Comparison of ENCODE assay signal across 1 cellular context in the genomic region with DNA sequence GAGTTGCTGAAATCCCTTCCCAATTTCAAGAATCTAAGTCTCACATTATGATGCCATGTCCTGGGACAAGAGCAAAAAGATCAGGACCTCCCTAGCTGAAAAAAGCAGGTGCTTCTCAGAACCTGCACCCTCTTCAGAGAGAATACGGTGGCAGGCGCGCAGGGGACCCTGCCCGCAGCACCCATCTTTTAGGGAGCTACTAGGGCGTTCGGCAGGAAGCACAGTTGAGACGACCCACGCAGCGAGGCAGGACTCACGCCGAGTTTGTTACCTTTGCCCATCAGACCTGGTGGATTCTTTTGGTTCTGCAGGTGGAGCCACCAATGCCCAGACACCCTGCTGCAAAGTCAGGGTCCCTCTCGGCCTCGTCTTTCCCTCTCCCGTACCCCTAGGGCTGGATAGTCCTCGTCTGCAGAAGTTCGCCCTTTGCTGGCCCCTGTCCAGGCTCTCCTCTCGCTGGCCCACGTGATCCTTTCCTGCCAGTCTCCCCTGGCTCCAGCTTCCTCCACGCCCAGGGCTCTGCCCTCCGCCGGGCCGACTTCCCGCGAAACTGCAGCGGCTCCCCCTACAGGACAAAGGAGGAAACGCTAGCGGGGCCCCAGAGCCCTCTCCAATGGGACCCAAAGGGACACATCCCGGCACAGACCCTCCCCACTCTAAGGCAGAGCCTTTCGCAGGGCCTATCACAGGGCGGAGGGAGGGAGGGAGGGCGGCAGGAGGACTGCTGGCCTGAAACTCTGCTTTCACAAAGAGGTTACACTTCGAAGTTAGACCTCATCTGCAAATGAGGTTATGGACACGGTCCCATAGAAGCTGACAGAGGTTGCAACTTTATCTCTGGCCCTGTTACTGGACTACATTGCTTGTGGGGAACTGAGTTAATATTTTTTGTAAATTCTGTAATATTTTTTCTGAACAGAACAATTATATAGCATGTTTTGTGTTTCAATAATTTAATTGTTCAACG.
A peak's percentile ranks its signal among the peaks of the same experiment; 100 is the strongest.
TF ChIP-seq lines count a peak whose summit lies in the region.

No MANE protein-coding gene starts in this region.

TF ChIP-seq in HEK293, 187 proteins besides CTCF, POLR2A, EP300 and RAD21 (continued from another document):
- TF ChIP-seq, protein P1, sequence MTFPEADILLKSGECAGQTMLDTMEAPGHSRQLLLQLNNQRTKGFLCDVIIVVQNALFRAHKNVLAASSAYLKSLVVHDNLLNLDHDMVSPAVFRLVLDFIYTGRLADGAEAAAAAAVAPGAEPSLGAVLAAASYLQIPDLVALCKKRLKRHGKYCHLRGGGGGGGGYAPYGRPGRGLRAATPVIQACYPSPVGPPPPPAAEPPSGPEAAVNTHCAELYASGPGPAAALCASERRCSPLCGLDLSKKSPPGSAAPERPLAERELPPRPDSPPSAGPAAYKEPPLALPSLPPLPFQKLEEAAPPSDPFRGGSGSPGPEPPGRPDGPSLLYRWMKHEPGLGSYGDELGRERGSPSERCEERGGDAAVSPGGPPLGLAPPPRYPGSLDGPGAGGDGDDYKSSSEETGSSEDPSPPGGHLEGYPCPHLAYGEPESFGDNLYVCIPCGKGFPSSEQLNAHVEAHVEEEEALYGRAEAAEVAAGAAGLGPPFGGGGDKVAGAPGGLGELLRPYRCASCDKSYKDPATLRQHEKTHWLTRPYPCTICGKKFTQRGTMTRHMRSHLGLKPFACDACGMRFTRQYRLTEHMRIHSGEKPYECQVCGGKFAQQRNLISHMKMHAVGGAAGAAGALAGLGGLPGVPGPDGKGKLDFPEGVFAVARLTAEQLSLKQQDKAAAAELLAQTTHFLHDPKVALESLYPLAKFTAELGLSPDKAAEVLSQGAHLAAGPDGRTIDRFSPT (tag by site-specific recombination; IDR thresholded peaks at IDR 0.05): peak; percentile 96
- TF ChIP-seq ZNF132 (tag by site-specific recombination; IDR thresholded peaks at IDR 0.05; ENCODE audit: borderline replicate concordance): no peak
- no peak for TF ChIP-seq ZNF112 (tag by site-specific recombination; IDR thresholded peaks at IDR 0.05)
- peak; percentile 30; the same call in 1 of the 2 replicates for TF ChIP-seq ZXDB (tag by site-specific recombination; IDR thresholded peaks at IDR 0.05)
- TF ChIP-seq, protein P2, sequence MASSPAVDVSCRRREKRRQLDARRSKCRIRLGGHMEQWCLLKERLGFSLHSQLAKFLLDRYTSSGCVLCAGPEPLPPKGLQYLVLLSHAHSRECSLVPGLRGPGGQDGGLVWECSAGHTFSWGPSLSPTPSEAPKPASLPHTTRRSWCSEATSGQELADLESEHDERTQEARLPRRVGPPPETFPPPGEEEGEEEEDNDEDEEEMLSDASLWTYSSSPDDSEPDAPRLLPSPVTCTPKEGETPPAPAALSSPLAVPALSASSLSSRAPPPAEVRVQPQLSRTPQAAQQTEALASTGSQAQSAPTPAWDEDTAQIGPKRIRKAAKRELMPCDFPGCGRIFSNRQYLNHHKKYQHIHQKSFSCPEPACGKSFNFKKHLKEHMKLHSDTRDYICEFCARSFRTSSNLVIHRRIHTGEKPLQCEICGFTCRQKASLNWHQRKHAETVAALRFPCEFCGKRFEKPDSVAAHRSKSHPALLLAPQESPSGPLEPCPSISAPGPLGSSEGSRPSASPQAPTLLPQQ (tag by site-specific recombination; IDR thresholded peaks at IDR 0.05): 0 out of 2 replicates have a peak, but pooled peaks have one; percentile 31
- TF ChIP-seq ZNF701 (tag by site-specific recombination; IDR thresholded peaks at IDR 0.05): no peak
- TF ChIP-seq ZNF561 (tag by site-specific recombination; IDR thresholded peaks at IDR 0.05; ENCODE audit: borderline replicate concordance): peak; percentile 53; the same call in 1 of the 2 replicates
- TF ChIP-seq, protein P3, sequence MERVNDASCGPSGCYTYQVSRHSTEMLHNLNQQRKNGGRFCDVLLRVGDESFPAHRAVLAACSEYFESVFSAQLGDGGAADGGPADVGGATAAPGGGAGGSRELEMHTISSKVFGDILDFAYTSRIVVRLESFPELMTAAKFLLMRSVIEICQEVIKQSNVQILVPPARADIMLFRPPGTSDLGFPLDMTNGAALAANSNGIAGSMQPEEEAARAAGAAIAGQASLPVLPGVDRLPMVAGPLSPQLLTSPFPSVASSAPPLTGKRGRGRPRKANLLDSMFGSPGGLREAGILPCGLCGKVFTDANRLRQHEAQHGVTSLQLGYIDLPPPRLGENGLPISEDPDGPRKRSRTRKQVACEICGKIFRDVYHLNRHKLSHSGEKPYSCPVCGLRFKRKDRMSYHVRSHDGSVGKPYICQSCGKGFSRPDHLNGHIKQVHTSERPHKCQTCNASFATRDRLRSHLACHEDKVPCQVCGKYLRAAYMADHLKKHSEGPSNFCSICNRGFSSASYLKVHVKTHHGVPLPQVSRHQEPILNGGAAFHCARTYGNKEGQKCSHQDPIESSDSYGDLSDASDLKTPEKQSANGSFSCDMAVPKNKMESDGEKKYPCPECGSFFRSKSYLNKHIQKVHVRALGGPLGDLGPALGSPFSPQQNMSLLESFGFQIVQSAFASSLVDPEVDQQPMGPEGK (tag by site-specific recombination; IDR thresholded peaks at IDR 0.05): peak; percentile 81
- TF ChIP-seq ZNF596 (tag by site-specific recombination; IDR thresholded peaks at IDR 0.05): no peak
- TF ChIP-seq ZBTB1 (tag by site-specific recombination; IDR thresholded peaks at IDR 0.05): no peak
- peak; percentile 59; the same call in 1 of the 2 replicates for TF ChIP-seq ZSCAN30 (tag by site-specific recombination; IDR thresholded peaks at IDR 0.05)
- TF ChIP-seq, protein P4, sequence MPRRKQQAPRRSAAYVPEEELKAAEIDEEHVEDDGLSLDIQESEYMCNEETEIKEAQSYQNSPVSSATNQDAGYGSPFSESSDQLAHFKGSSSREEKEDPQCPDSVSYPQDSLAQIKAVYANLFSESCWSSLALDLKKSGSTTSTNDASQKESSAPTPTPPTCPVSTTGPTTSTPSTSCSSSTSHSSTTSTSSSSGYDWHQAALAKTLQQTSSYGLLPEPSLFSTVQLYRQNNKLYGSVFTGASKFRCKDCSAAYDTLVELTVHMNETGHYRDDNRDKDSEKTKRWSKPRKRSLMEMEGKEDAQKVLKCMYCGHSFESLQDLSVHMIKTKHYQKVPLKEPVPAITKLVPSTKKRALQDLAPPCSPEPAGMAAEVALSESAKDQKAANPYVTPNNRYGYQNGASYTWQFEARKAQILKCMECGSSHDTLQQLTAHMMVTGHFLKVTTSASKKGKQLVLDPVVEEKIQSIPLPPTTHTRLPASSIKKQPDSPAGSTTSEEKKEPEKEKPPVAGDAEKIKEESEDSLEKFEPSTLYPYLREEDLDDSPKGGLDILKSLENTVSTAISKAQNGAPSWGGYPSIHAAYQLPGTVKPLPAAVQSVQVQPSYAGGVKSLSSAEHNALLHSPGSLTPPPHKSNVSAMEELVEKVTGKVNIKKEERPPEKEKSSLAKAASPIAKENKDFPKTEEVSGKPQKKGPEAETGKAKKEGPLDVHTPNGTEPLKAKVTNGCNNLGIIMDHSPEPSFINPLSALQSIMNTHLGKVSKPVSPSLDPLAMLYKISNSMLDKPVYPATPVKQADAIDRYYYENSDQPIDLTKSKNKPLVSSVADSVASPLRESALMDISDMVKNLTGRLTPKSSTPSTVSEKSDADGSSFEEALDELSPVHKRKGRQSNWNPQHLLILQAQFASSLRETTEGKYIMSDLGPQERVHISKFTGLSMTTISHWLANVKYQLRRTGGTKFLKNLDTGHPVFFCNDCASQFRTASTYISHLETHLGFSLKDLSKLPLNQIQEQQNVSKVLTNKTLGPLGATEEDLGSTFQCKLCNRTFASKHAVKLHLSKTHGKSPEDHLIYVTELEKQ (tag by site-specific recombination; IDR thresholded peaks at IDR 0.05; ENCODE audit: borderline replicate concordance): no peak
- TF ChIP-seq ZNF501 (tag by site-specific recombination; IDR thresholded peaks at IDR 0.05): 0 out of 2 replicates have a peak, but pooled peaks have one; percentile 34
- no peak for TF ChIP-seq ZNF121 (tag by site-specific recombination; IDR thresholded peaks at IDR 0.05)
- no peak for TF ChIP-seq ZNF658 (tag by site-specific recombination; IDR thresholded peaks at IDR 0.05)
- peak; percentile 90 for TF ChIP-seq ZBTB8A (tag by site-specific recombination; IDR thresholded peaks at IDR 0.05)
- TF ChIP-seq, protein P5, sequence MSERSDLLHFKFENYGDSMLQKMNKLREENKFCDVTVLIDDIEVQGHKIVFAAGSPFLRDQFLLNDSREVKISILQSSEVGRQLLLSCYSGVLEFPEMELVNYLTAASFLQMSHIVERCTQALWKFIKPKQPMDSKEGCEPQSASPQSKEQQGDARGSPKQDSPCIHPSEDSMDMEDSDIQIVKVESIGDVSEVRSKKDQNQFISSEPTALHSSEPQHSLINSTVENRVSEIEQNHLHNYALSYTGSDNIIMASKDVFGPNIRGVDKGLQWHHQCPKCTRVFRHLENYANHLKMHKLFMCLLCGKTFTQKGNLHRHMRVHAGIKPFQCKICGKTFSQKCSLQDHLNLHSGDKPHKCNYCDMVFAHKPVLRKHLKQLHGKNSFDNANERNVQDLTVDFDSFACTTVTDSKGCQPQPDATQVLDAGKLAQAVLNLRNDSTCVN (tag by site-specific recombination; optimal IDR thresholded peaks at IDR 0.05): peak; percentile 17
- TF ChIP-seq ZEB2 (tag by site-specific recombination; IDR thresholded peaks at IDR 0.05): no peak
- TF ChIP-seq GLI2 (tag by site-specific recombination; IDR thresholded peaks at IDR 0.05; ENCODE audit: borderline replicate concordance, low read depth): no peak
